8 cellular contexts compared by ENCODE assay signal in the genomic region with DNA sequence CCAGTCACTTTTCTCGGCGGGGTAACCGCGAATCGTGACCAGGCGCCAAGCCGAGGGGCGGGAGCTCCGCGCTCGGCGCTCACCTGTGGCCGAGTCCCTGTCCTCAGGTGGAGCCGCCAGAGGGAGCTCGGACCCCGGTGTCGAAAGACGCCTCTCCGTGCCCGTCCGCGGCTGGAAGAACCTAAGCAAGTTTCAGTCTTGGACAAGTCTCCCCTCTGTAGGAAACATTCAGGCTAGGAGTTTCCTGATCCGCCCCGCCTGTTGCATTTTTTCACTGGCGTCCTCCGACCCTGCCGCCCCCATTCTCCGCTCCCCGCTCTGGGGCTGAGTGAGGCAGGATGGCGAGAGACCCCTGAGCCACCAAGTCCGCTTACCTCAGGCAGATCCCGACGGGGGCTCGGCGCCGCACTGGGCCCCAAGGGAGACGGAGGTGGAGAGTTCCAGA. TPM values are rescaled to one million over a fixed set of nuclear protein-coding genes. Genes with fewer than 3 reads are reported as not detected.
DNase-seq lines count a peak whose midpoint lies in the region; ATAC-seq and TF ChIP-seq lines count a peak whose summit lies in the region.

No MANE protein-coding gene starts in this region.

- no peak overlapping the region for H3T11ph ChIP-seq in H9 (ENCODE audit: low read length)

- H3K14ac ChIP-seq in H9 (ENCODE audit: insufficient read depth, low read length): peak overlapping the region; percentile 32; the same call in 1 of the 2 replicates

- peaks cover 9 to 16% (median 12%) of the 10 kb centered on the region in 3 experiments for H3K36me3 Mint-ChIP-seq in H9 (ENCODE audit: insufficient read depth in 1 of 3, low read depth in 3 of 3)

- WGBS in H9 (ENCODE audit: extremely low coverage, insufficient read length, low lambda C conversion rate): no CpG with 5 or more reads among the region's 37 CpGs
- under 1% methylated on average over 37 of the region's 37 CpGs for WGBS in urinary bladder

- no peak overlapping the region for H3K23ac ChIP-seq in H9 (ENCODE audit: insufficient read length, low read depth, low read length)

- no peak overlapping the region for H2BK120ac ChIP-seq in H9 (ENCODE audit: low read depth, low read length, poor library complexity, severe bottlenecking)

- H4K8ac ChIP-seq in H9 (replicated peaks; ENCODE audit: insufficient read length, low read depth, low read length): no peak overlapping the region

- no peak overlapping the region for H2BK5ac ChIP-seq in H9 (ENCODE audit: insufficient read length, low read length)

- H2AFZ ChIP-seq in H9 (ENCODE audit: low read length): no peak overlapping the region

- peak; percentile 91 for DNase-seq in G401 (ENCODE audit: low spot score)
- DNase-seq in H9: peak; percentile 90
- DNase-seq in MG63: peak; percentile 80
- DNase-seq in T follicular helper cell (ENCODE audit: low read depth): peak; percentile 22
- peak in 57 of 58 donors; percentile 35 to 88 (median 75) for DNase-seq in anterior cingulate cortex (lab: John Stamatoyannopoulos, UW)
- DNase-seq in left ventricle myocardium superior: peak; percentile 89
- DNase-seq in posterior cingulate gyrus: peak; percentile 80 to 98 (median 88)

- H2BK20ac ChIP-seq in H9 (ENCODE audit: low read depth, low read length, poor library complexity, severe bottlenecking): no peak overlapping the region

- no peak overlapping the region for H2BK15ac ChIP-seq in H9 (ENCODE audit: low read depth, low read length)

- H3K27ac ChIP-seq in H9 (ENCODE audit: insufficient read length, low read depth, low read length): no peak overlapping the region
- H3K27ac ChIP-seq in urinary bladder (ENCODE audit: low read depth): peak overlapping the region; percentile 87

- no peak overlapping the region for H4K5ac ChIP-seq in H9 (ENCODE audit: insufficient read length, low read depth, low read length)

- H3K9ac ChIP-seq in H9 (ENCODE audit: extremely low read depth, insufficient read length, low read length): peak overlapping the region; percentile 60

- peaks cover 4% of the 10 kb centered on the region; the same call in 1 of the 2 replicates for H3K4me1 ChIP-seq in H9 (ENCODE audit: insufficient read depth, low read length)
- no peaks in the 10 kb centered on the region for H3K4me1 ChIP-seq in urinary bladder (ENCODE audit: insufficient read depth)

- no peak overlapping the region for H2AK5ac ChIP-seq in H9 (ENCODE audit: insufficient read length, low read length)

- peak overlapping the region in 1 of 3 experiments; percentile 89; a peak in 4 of 7 replicates for H3K27ac Mint-ChIP-seq in H9

- peak; percentile 87 for TF ChIP-seq CTCF in H9 (conservative IDR thresholded peaks at IDR 0.05)

- no peak overlapping the region for H4K91ac ChIP-seq in H9 (ENCODE audit: insufficient read length, low read depth, low read length)

- no peaks in the 10 kb centered on the region for H4K20me1 ChIP-seq in H9 (ENCODE audit: control insufficient read depth, insufficient read depth, insufficient read length)

- peak; percentile 80 for ATAC-seq in left ventricle myocardium superior

- peaks cover 4% of the 10 kb centered on the region for H3K23me2 ChIP-seq in H9 (ENCODE audit: insufficient read length, low read depth, low read length, poor library complexity, severe bottlenecking)

- H3K4me3 ChIP-seq in MG63 (peak overlapping the region; percentile 86), urinary bladder (ENCODE audit: low read depth, low read length) (peak overlapping the region; percentile 76)

- peaks cover 12% of the 10 kb centered on the region for H3K36me3 ChIP-seq in MG63
- no peaks in the 10 kb centered on the region for H3K36me3 ChIP-seq in urinary bladder (ENCODE audit: insufficient read depth)

- H3K79me2 ChIP-seq in H9 (ENCODE audit: insufficient read depth, low read length): peaks cover 17% of the 10 kb centered on the region; the same call in 1 of the 2 replicates

- intact Hi-C loops in left ventricle myocardium superior (cut with micrococcal nuclease) (no loop called here), posterior cingulate gyrus (cut with DNase I) (loop anchor here (5.0 to 10.0 kb wide), 4 partner anchors 54 to 1109 kb away; no protein-coding TSS in a partner anchor)

- peak overlapping the region; percentile 29 for H3K18ac ChIP-seq in H9 (ENCODE audit: insufficient read length, low read depth, low read length)

- in situ Hi-C loops in G401 (cut with HindIII; ENCODE audit: low sequenced_read_pairs): no loop called here

- H3K4me2 ChIP-seq in H9 (ENCODE audit: insufficient read depth, insufficient read length, low read length): peak overlapping the region; percentile 69

- H3K4ac ChIP-seq in H9 (ENCODE audit: low read depth, low read length): no peak overlapping the region

- no peaks in the 10 kb centered on the region for H3K9me3 ChIP-seq in H9 (ENCODE audit: control insufficient read depth, low read depth, low read length)
- H3K9me3 ChIP-seq in MG63: no peaks in the 10 kb centered on the region

- H3K4me1 Mint-ChIP-seq in H9: peaks cover 33 to 41% of the 10 kb centered on the region in 2 experiments

- H3K27me3 Mint-ChIP-seq in H9 (ENCODE audit: low read depth): peaks cover 5% of the 10 kb centered on the region

- H3K9me3 Mint-ChIP-seq in H9: no peaks in the 10 kb centered on the region

- peak overlapping the region; percentile 85 to 98 for H3K4me3 Mint-ChIP-seq in H9

- H3K56ac ChIP-seq in H9 (ENCODE audit: insufficient read length, low read depth, low read length): no peak overlapping the region

- H3K27me3 ChIP-seq in H9 (ENCODE audit: insufficient read depth, low read length): no peaks in the 10 kb centered on the region
- H3K27me3 ChIP-seq in MG63: no peaks in the 10 kb centered on the region

- no peaks in the 10 kb centered on the region for H3K79me1 ChIP-seq in H9 (ENCODE audit: insufficient read depth, low read depth, low read length, poor library complexity, severe bottlenecking)

- no peak overlapping the region for H2BK12ac ChIP-seq in H9 (ENCODE audit: insufficient read length, low read depth, low read length)

RNA-seq across cellular contexts. Expression of a gene that starts 0.5 kb away (rescaled TPM):
- 0.06 and 0.14 TPM in 2 replicates for total RNA-seq in G401 (2014; rRNA removed; shearing (Covaris generic))
- total RNA-seq in H9 (2021): 5.3 and 6.0 TPM in 2 replicates
- 3.7 and 6.2 TPM in 2 replicates for total RNA-seq in MG63 (2014; rRNA removed; shearing (Covaris generic); ENCODE audit: low replicate concordance)
- total RNA-seq in left ventricle myocardium superior: 2.2 TPM
- total RNA-seq in urinary bladder: 49.3 TPM
- 3.3 TPM for polyA plus RNA-seq in urinary bladder

Comparison
In these comparisons a context has a peak if more than half of its experiments do, and no peak if none do; other contexts are left out.
1. DNase-seq: peak in every context shown above with its lines; median percentile 91 in G401; 90 in H9; 89 in left ventricle myocardium superior; 88 in posterior cingulate gyrus; 80 in MG63; 75 in anterior cingulate cortex; 22 in T follicular helper cell.